In the genomic region with DNA sequence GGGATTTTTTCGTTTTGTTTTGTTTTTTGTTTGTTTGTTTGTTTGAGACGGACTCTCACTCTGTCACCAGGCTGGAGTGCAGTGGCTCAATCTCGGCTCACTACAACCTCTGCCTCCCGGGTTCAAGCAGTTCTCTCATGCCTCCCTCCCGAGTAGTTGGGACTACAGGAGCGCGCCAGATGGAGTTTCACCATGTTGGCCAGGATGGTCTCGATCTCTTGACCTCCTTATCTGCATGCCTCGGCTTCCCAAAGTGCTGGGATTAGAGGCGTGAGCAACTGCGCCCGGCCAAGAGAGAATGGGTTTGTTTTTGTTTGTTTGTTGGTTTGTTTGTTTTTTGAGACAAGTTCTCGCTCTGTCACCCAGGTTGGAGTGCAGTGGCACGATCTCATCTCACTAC, we compare ENCODE assay signal across 5 cellular contexts. TPM values are rescaled to one million over a fixed set of nuclear protein-coding genes. Genes with fewer than 3 reads are reported as not detected.
"Had no signal": no experiment of that assay in that cellular context is flagged by ENCODE, and none has a peak within 500 bp of the region (broad histone marks: within the 10 kb centered on the region; RNA-seq: fewer than 3 reads in every experiment).

No MANE protein-coding gene starts in this region.

RNA-seq across cellular contexts. Expression of gene PGLYRP4, which starts 1.6 kb away (rescaled TPM):
- total RNA-seq: LHCN-M2, MCF 10A, Right ventricle myocardium superior, SJSA1 had no signal

RNA-seq across cellular contexts. Expression of gene S100A9, which starts 10.6 kb away (rescaled TPM):
- total RNA-seq: LHCN-M2, SJSA1 had no signal

RNA-seq across cellular contexts. Expression of gene S100A12, which starts 28.4 kb away (rescaled TPM):
- total RNA-seq: K562, LHCN-M2, MCF 10A, SJSA1 had no signal

RNA-seq across cellular contexts. Expression of gene PGLYRP3, which starts 34.3 kb away (rescaled TPM):
- total RNA-seq: K562, LHCN-M2, MCF 10A, Right ventricle myocardium superior, SJSA1 had no signal

RNA-seq across cellular contexts. Expression of gene S100A8, which starts 43.8 kb away (rescaled TPM):
- total RNA-seq: LHCN-M2, SJSA1 had no signal
